Comparison of ENCODE assay signal across 14 cellular contexts in genomic region chr2:46363535-46364170, GRCh38.
DNase-seq lines count a peak whose midpoint lies in the region; ATAC-seq and TF ChIP-seq lines count a peak whose summit lies in the region.
"Had no signal": no experiment of that assay in that cellular context is flagged by ENCODE, and none has a peak within 500 bp of the region (broad histone marks: within the 10 kb centered on the region; RNA-seq: fewer than 3 reads in every experiment).

No MANE protein-coding gene starts in this region.

- no peak overlapping the region for H2AFZ ChIP-seq in mesenchymal stem cell (ENCODE audit: low read depth, low read length)

- peaks cover 6 to 20% (median 13%) of the 10 kb centered on the region in 4 donors for H3K4me1 Mint-ChIP-seq in CD4-positive, CD25-positive, alpha-beta regulatory T cell
- H3K4me1 Mint-ChIP-seq in WTC11, result no peaks in the 10 kb centered on the region

- no peak overlapping the region for H2BK12ac ChIP-seq in mesenchymal stem cell (ENCODE audit: low read length in 2 of 2)

- no peak overlapping the region for H3K23ac ChIP-seq in mesenchymal stem cell (ENCODE audit: low read length in 2 of 2)

- CTCF ChIA-PET in WTC11 (lab: Charles Lee), result interaction anchor here (0.5 to 1.1 kb wide), 3 partner anchors 9 to 303 kb away, joined by 3 to 4 read pairs (median 3); no protein-coding TSS in a partner anchor

- H2AK5ac ChIP-seq in mesenchymal stem cell (ENCODE audit: low read length, severe bottlenecking), result no peak overlapping the region

- no peak overlapping the region for H3K14ac ChIP-seq in mesenchymal stem cell (ENCODE audit: low read length in 2 of 2)

- no peak overlapping the region for H3K4me3 Mint-ChIP-seq in CD4-positive, CD25-positive, alpha-beta regulatory T cell
- H3K4me3 Mint-ChIP-seq in WTC11, result no peak overlapping the region
- H3K4me3 Mint-ChIP-seq: endodermal cell; stimulated activated memory B cell treated with anti-CD40 and anti-IgM and Interleukin-4, amounts not matched to agents 10 μg/mL and 1 μg/mL and 100 μg/mL, for 72 hours had no signal

- no peak overlapping the region for H3K27ac ChIP-seq in CD4-positive, CD25-positive, alpha-beta regulatory T cell (ENCODE audit: insufficient read depth, low read length, poor library complexity, severe bottlenecking)
- no peak overlapping the region for H3K27ac ChIP-seq in mesenchymal stem cell (ENCODE audit: low read length, poor library complexity, severe bottlenecking)
- H3K27ac ChIP-seq in prostate gland, result no peak overlapping the region
- no peak overlapping the region for H3K27ac ChIP-seq in substantia nigra (ENCODE audit: low read depth, low read length, poor library complexity, severe bottlenecking)

- POLR2A ChIA-PET in WTC11 (lab: Charles Lee), result no interaction called here

- H3K36me3 Mint-ChIP-seq in CD4-positive, CD25-positive, alpha-beta regulatory T cell, result no peaks in the 10 kb centered on the region
- peaks cover 3% of the 10 kb centered on the region; the same call in 1 of the 2 replicates for H3K36me3 Mint-ChIP-seq in WTC11
- H3K36me3 Mint-ChIP-seq: stimulated activated memory B cell treated with anti-CD40 and anti-IgM and Interleukin-4, amounts not matched to agents 10 μg/mL and 1 μg/mL and 100 μg/mL, for 72 hours had no signal

- H3K4me2 ChIP-seq in mesenchymal stem cell (ENCODE audit: low read length, poor library complexity, severe bottlenecking), result no peak overlapping the region

- H2BK5ac ChIP-seq in mesenchymal stem cell (ENCODE audit: low read depth, low read length, poor library complexity, severe bottlenecking), result no peak overlapping the region

- H2BK120ac ChIP-seq in mesenchymal stem cell (ENCODE audit: low read depth, low read length), result no peak overlapping the region

- TF ChIP-seq CTCF in prostate gland (IDR thresholded peaks at IDR 0.05) (no peak), WTC11 (IDR thresholded peaks at IDR 0.05) (no peak)

- H3K4ac ChIP-seq in mesenchymal stem cell (ENCODE audit: low read depth in 1 of 2, low read length in 2 of 2), result no peak overlapping the region

- no peak overlapping the region for H4K8ac ChIP-seq in mesenchymal stem cell (ENCODE audit: low read length)

- intact Hi-C loops in prostate gland (cut with DNase I), result loop anchor here (5.0 kb wide), 1 partner anchor 371 kb away; no protein-coding TSS in a partner anchor

- no peak overlapping the region for H3K18ac ChIP-seq in mesenchymal stem cell (ENCODE audit: low read depth in 1 of 2, low read length in 2 of 2)

- H3K79me1 ChIP-seq in mesenchymal stem cell (replicated peaks; ENCODE audit: low read length, poor library complexity, severe bottlenecking), result peaks cover 2% of the 10 kb centered on the region

- H3K27ac Mint-ChIP-seq in CD4-positive, CD25-positive, alpha-beta regulatory T cell, result peak overlapping the region in 1 of 3 donors; percentile 1
- no peak overlapping the region for H3K27ac Mint-ChIP-seq in WTC11
- H3K27ac Mint-ChIP-seq: endodermal cell; stimulated activated memory B cell treated with anti-CD40 and anti-IgM and Interleukin-4, amounts not matched to agents 10 μg/mL and 1 μg/mL and 100 μg/mL, for 72 hours had no signal

- H3K9me3 Mint-ChIP-seq in CD4-positive, CD25-positive, alpha-beta regulatory T cell, result no peaks in the 10 kb centered on the region
- H3K9me3 Mint-ChIP-seq in WTC11, result peaks cover 4% of the 10 kb centered on the region
- H3K9me3 Mint-ChIP-seq: stimulated activated memory B cell treated with anti-CD40 and anti-IgM and Interleukin-4, amounts not matched to agents 10 μg/mL and 1 μg/mL and 100 μg/mL, for 72 hours had no signal

- TF ChIP-seq POLR2A in prostate gland (IDR thresholded peaks at IDR 0.05), result no peak

- H3K9me3 ChIP-seq in CD4-positive, CD25-positive, alpha-beta regulatory T cell (ENCODE audit: control insufficient read depth in 2 of 2, low read length in 2 of 2), result no peaks in the 10 kb centered on the region
- H3K9me3 ChIP-seq in mesenchymal stem cell (ENCODE audit: control insufficient read depth, low read length) (no peaks in the 10 kb centered on the region), prostate gland (no peaks in the 10 kb centered on the region)

- WGBS in mesenchymal stem cell, result 46% methylated on average over 3 of the region's 4 CpGs
- 83% methylated on average over 4 of the region's 4 CpGs for WGBS in prostate gland

- no peak overlapping the region for H3K4me3 ChIP-seq in CD4-positive, CD25-positive, alpha-beta regulatory T cell (ENCODE audit: low read depth, low read length)
- H3K4me3 ChIP-seq in mesenchymal stem cell (ENCODE audit: insufficient read depth in 1 of 2, low read depth in 1 of 2, low read length in 2 of 2) (no peak overlapping the region), prostate gland (no peak overlapping the region)

- no peaks in the 10 kb centered on the region for H3K27me3 ChIP-seq in CD4-positive, CD25-positive, alpha-beta regulatory T cell (ENCODE audit: control insufficient read depth, insufficient read depth, low read length)
- no peaks in the 10 kb centered on the region for H3K27me3 ChIP-seq in mesenchymal stem cell (ENCODE audit: control insufficient read depth in 1 of 2, insufficient read depth in 1 of 2, low read length in 2 of 2)
- H3K27me3 ChIP-seq in prostate gland (replicated peaks; ENCODE audit: insufficient read depth), result no peaks in the 10 kb centered on the region

- H3K9ac ChIP-seq in mesenchymal stem cell (ENCODE audit: low read length), result peak overlapping the region; percentile 74

- H2BK15ac ChIP-seq in mesenchymal stem cell (ENCODE audit: low read depth, poor library complexity, severe bottlenecking), result no peak overlapping the region

- H3K4me1 ChIP-seq in CD4-positive, CD25-positive, alpha-beta regulatory T cell (ENCODE audit: control insufficient read depth, insufficient read depth, low read length, poor library complexity, severe bottlenecking), result no peaks in the 10 kb centered on the region
- H3K4me1 ChIP-seq in mesenchymal stem cell (ENCODE audit: control insufficient read depth, insufficient read depth, low read depth, low read length), result peaks cover 2% of the 10 kb centered on the region
- H3K4me1 ChIP-seq in prostate gland (replicated peaks), result peaks cover 4% of the 10 kb centered on the region

- peak; percentile 48 to 50 for ATAC-seq in CD4-positive, CD25-positive, alpha-beta regulatory T cell (ENCODE audit: low read depth in 2 of 2)
- ATAC-seq in WTC11, result no peak
- ATAC-seq: stimulated activated memory B cell treated with anti-CD40 and anti-IgM and Interleukin-4, amounts not matched to agents 10 μg/mL and 1 μg/mL and 100 μg/mL, for 72 hours had no signal

- H3K27me3 Mint-ChIP-seq in CD4-positive, CD25-positive, alpha-beta regulatory T cell, result no peaks in the 10 kb centered on the region
- no peaks in the 10 kb centered on the region for H3K27me3 Mint-ChIP-seq in WTC11 (ENCODE audit: low read depth)
- H3K27me3 Mint-ChIP-seq: stimulated activated memory B cell treated with anti-CD40 and anti-IgM and Interleukin-4, amounts not matched to agents 10 μg/mL and 1 μg/mL and 100 μg/mL, for 72 hours had no signal

- no peak overlapping the region for H4K91ac ChIP-seq in mesenchymal stem cell (ENCODE audit: low read length)

- H3K36me3 ChIP-seq in CD4-positive, CD25-positive, alpha-beta regulatory T cell (ENCODE audit: control insufficient read depth, insufficient read depth, low read length), result no peaks in the 10 kb centered on the region
- H3K36me3 ChIP-seq in mesenchymal stem cell (ENCODE audit: control insufficient read depth in 1 of 2, insufficient read depth in 2 of 2, low read depth in 1 of 2, low read length in 2 of 2) (peaks cover 29 to 57% of the 10 kb centered on the region in 2 experiments), prostate gland (peaks cover 0 to 4% of the 10 kb centered on the region in 2 donors)

- peak in 1 of 3 donors; percentile 62 for DNase-seq in CD4-positive, CD25-positive, alpha-beta regulatory T cell
- DNase-seq in LHCN-M2 (ENCODE audit: low read depth) (peak; percentile 50), astrocyte of the hippocampus (ENCODE audit: low read depth, low spot score) (peak; percentile 10), mesenchymal stem cell (peak; percentile 82), prostate gland (ENCODE audit: low spot score) (no peak), WTC11 (ENCODE audit: low spot score) (no peak), HPDE6-E6E7 (ENCODE audit: extremely low spot score) (no peak), substantia nigra (lab: John Stamatoyannopoulos, UW) (no peak)
- DNase-seq: activated CD8-positive, alpha-beta memory T cell treated with anti-CD3 and anti-CD28 coated beads, Interleukin-2, amount 50 U/mL, for 4 hours; endodermal cell; NCI-H1694 treated with DMSO at 0.1 percent for 48 hours; right cardiac atrium; RPMI8226 had no signal

TF ChIP-seq in WTC11, 78 proteins besides CTCF, POLR2A, EP300 and RAD21 (continues in another document):
- TF ChIP-seq ZBTB43 (CRISPR knock-in tag; IDR thresholded peaks at IDR 0.05) (no peak), GABPB1 (CRISPR knock-in tag; IDR thresholded peaks at IDR 0.05) (no peak), GTF2I (CRISPR knock-in tag; conservative IDR thresholded peaks at IDR 0.05) (no peak), CREB1 (CRISPR knock-in tag; IDR thresholded peaks at IDR 0.05) (no peak), ZNF416 (CRISPR knock-in tag; IDR thresholded peaks at IDR 0.05) (no peak)
- TF ChIP-seq, protein P1, sequence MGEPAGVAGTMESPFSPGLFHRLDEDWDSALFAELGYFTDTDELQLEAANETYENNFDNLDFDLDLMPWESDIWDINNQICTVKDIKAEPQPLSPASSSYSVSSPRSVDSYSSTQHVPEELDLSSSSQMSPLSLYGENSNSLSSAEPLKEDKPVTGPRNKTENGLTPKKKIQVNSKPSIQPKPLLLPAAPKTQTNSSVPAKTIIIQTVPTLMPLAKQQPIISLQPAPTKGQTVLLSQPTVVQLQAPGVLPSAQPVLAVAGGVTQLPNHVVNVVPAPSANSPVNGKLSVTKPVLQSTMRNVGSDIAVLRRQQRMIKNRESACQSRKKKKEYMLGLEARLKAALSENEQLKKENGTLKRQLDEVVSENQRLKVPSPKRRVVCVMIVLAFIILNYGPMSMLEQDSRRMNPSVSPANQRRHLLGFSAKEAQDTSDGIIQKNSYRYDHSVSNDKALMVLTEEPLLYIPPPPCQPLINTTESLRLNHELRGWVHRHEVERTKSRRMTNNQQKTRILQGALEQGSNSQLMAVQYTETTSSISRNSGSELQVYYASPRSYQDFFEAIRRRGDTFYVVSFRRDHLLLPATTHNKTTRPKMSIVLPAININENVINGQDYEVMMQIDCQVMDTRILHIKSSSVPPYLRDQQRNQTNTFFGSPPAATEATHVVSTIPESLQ (CRISPR knock-in tag; IDR thresholded peaks at IDR 0.05), result no peak

Comparison
In these comparisons a context has a peak if more than half of its experiments do, and no peak if none do; other contexts are left out.
1. DNase-seq: peak in LHCN-M2 (single experiment), astrocyte of the hippocampus (single experiment) and mesenchymal stem cell (single experiment); none in prostate gland (single experiment), WTC11 (single experiment), HPDE6-E6E7 (single experiment) and substantia nigra (0 of 49).